8 cellular contexts compared by ENCODE assay signal in genomic region chr19:17226002-17226933, GRCh38. TPM values are rescaled to one million over a fixed set of nuclear protein-coding genes. Genes with fewer than 3 reads are reported as not detected.
A peak's percentile ranks its signal among the peaks of the same experiment; 100 is the strongest.
DNase-seq lines count a peak whose midpoint lies in the region; ATAC-seq and TF ChIP-seq lines count a peak whose summit lies in the region.

Gene OCEL1 (plus strand): TSS chr19:17226226. CDS start chr19:17226248, 22 bp downstream.

- H3K36me3 Mint-ChIP-seq in Caco-2 (ENCODE audit: insufficient read depth, unreplicated experiment) (peaks cover 32% of the 10 kb centered on the region), memory B cell (no peaks in the 10 kb centered on the region)
- peaks cover 23% of the 10 kb centered on the region for H3K36me3 Mint-ChIP-seq in effector memory CD8-positive, alpha-beta T cell (ENCODE audit: insufficient read depth)

- H3K27me3 Mint-ChIP-seq in Caco-2 (ENCODE audit: insufficient read depth, unreplicated experiment) (no peaks in the 10 kb centered on the region), memory B cell (no peaks in the 10 kb centered on the region)
- no peaks in the 10 kb centered on the region for H3K27me3 Mint-ChIP-seq in effector memory CD8-positive, alpha-beta T cell

- POLR2A ChIA-PET in Caco-2 (lab: Charles Lee): interaction anchor here (0.5 to 1.6 kb wide), 10 partner anchors 11 to 1067 kb away, joined by 3 to 35 read pairs (median 4); partner anchors contain the start of genes DDA1, NR2F6 and USE1

- DNase-seq in Caco-2 (peak; percentile 97 to 98), HUDEP-2 (lab: John Stamatoyannopoulos, UW; ENCODE audit: unreplicated experiment in 76 of 76) (peak; percentile 68 to 100 (median 98)), NOMO-1 treated with dmso at 0.1 percent for 144 hours (lab: John Stamatoyannopoulos, UW; ENCODE audit: unreplicated experiment) (peak; percentile 98), memory B cell (ENCODE audit: low spot score in 2 of 2) (peak; percentile 95 to 96)
- peak; percentile 93 to 94 for DNase-seq in activated CD8-positive, alpha-beta memory T cell treated with anti-CD3 and anti-CD28 coated beads for 4 hours (ENCODE audit: low read depth in 2 of 2)
- DNase-seq in effector memory CD8-positive, alpha-beta T cell: peak; percentile 93 to 95 (median 94)
- DNase-seq in stimulated activated CD8-positive, alpha-beta memory T cell treated with anti-CD3 and anti-CD28 coated beads, Interleukin-12 subunit alpha, Interleukin-12 subunit beta, amount 100 ng/mL, for 1 hour (ENCODE audit: low read depth): peak; percentile 94

- H3K36me3 ChIP-seq in Caco-2 (ENCODE audit: control insufficient read depth, insufficient read depth, low read length): no peaks in the 10 kb centered on the region

- no peaks in the 10 kb centered on the region for H3K9me3 ChIP-seq in Caco-2

- H3K27ac Mint-ChIP-seq in Caco-2 (ENCODE audit: unreplicated experiment) (peak within 1 kb of the TSS; percentile 87), memory B cell (peak within 1 kb of the TSS; percentile 94)
- peak within 1 kb of the TSS; percentile 94 to 95 for H3K27ac Mint-ChIP-seq in effector memory CD8-positive, alpha-beta T cell

- ATAC-seq in GM21381 (IDR thresholded peaks at IDR 0.05; ENCODE audit: unreplicated experiment) (peak; percentile 86), memory B cell (ENCODE audit: low read depth) (peak; percentile 87)
- peak; percentile 90 for ATAC-seq in effector memory CD8-positive, alpha-beta T cell (replicated peaks)

- CTCF ChIA-PET in Caco-2 (lab: Charles Lee): interaction anchor here (0.6 to 1.3 kb wide), 6 partner anchors 11 to 160 kb away, joined by 3 to 10 read pairs (median 3); partner anchors contain the start of gene USE1

- H3K4me3 Mint-ChIP-seq in Caco-2 (ENCODE audit: unreplicated experiment) (peak within 1 kb of the TSS; percentile 77), memory B cell (peak within 1 kb of the TSS; percentile 98)
- H3K4me3 Mint-ChIP-seq in effector memory CD8-positive, alpha-beta T cell: peak within 1 kb of the TSS; percentile 87 to 95

- intact Hi-C loops in Caco-2 (cut with micrococcal nuclease; ENCODE audit: unreplicated experiment): loop anchor here (1.0 to 5.0 kb wide), 4 partner anchors 20 to 151 kb away; partner anchors contain the start of genes BABAM1, HAUS8 and MYO9B

- TF ChIP-seq CTCF in Caco-2 (IDR thresholded peaks at IDR 0.05; ENCODE audit: insufficient read depth in 1 of 2, low read depth in 1 of 2, low read length in 1 of 2, severe bottlenecking in 1 of 2, unreplicated experiment in 1 of 2): no peak

- no peaks in the 10 kb centered on the region for H3K4me1 ChIP-seq in Caco-2

- H3K4me3 ChIP-seq in Caco-2 (ENCODE audit: low read depth, low read length): peak within 1 kb of the TSS; percentile 74

- no peaks in the 10 kb centered on the region for H3K27me3 ChIP-seq in Caco-2 (replicated peaks; ENCODE audit: control insufficient read depth, insufficient read depth, low read length)

- no peaks in the 10 kb centered on the region for H3K4me1 Mint-ChIP-seq in Caco-2 (ENCODE audit: low read depth, unreplicated experiment)
- peaks cover 9 to 11% of the 10 kb centered on the region in 2 donors for H3K4me1 Mint-ChIP-seq in effector memory CD8-positive, alpha-beta T cell (ENCODE audit: low read depth in 2 of 2)
- H3K4me1 Mint-ChIP-seq in memory B cell: peaks cover 8% of the 10 kb centered on the region

- H3K9me3 Mint-ChIP-seq in Caco-2 (ENCODE audit: unreplicated experiment) (no peaks in the 10 kb centered on the region), memory B cell (no peaks in the 10 kb centered on the region)
- H3K9me3 Mint-ChIP-seq in effector memory CD8-positive, alpha-beta T cell: no peaks in the 10 kb centered on the region

- BruUV-seq in Caco-2 (replicated peaks; lab: Mats Ljungman, UMichigan): no TSS peak

RNA-seq across cellular contexts. Expression of gene OCEL1, which starts in this region (rescaled TPM):
- total RNA-seq in Caco-2 (2022): 14.9 and 20.3 TPM in 2 replicates

Comparison
In these comparisons a context has a peak if more than half of its experiments do, and no peak if none do; other contexts are left out.
1. Peak in every context shown above with its lines: DNase-seq, ATAC-seq and H3K4me3 ChIP-seq.